ENCODE assay signal across 1 cellular context in the genomic region with DNA sequence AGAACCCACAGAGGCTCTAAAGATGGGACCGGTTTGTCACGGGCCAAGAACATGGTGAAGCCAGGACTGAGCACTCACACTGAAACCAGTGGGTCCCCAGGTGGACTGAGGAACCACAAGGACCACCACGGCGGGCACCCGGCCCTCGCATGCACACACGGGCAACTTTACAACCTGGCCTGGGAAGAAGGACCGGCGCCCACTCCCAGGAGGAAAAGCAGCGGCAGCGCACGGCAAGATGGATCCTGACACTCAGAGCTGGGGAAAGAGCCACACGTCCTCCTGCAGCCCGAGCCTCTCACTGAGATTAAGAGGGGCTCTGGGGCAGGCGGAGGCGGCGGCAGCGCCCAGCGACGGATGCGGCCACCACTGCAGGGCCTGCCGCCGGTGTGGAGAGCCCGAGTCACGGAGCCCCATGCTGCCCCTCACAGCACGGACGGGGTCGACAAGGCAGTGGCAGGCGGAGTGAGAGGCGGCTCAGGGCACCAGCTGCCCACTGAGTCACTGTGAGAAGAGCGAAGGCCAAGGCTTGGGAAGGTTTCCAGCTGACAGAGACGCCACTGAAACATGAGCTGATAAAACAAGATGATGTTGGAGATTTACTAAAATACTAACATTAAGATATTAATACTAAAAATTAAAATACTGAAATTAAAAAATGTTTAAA.
TF ChIP-seq lines count a peak whose summit lies in the region.

No MANE protein-coding gene starts in this region.

TF ChIP-seq in IMR-90, 13 proteins besides CTCF, POLR2A, EP300 and RAD21:
- TF ChIP-seq FOS (IDR thresholded peaks at IDR 0.05; ENCODE audit: low read depth, low read length) (no peak), CHD1 (IDR thresholded peaks at IDR 0.05; ENCODE audit: low read depth, low read length) (no peak), RCOR1 (IDR thresholded peaks at IDR 0.05; ENCODE audit: insufficient replicate concordance, low read length) (no peak), MAZ (IDR thresholded peaks at IDR 0.05; ENCODE audit: borderline replicate concordance, low read depth, low read length) (no peak), SMC3 (IDR thresholded peaks at IDR 0.05; ENCODE audit: low read depth, low read length) (no peak), MXI1 (IDR thresholded peaks at IDR 0.05; ENCODE audit: borderline replicate concordance, low read depth, low read length) (no peak), MAFK (IDR thresholded peaks at IDR 0.05; ENCODE audit: low read depth, low read length) (no peak), NFE2L2 (IDR thresholded peaks at IDR 0.05; ENCODE audit: low read depth, low read length) (no peak), USF2 (IDR thresholded peaks at IDR 0.05; ENCODE audit: low read depth, low read length) (no peak), BHLHE40 (IDR thresholded peaks at IDR 0.05; ENCODE audit: low read depth, low read length) (no peak)
